In the genomic region with DNA sequence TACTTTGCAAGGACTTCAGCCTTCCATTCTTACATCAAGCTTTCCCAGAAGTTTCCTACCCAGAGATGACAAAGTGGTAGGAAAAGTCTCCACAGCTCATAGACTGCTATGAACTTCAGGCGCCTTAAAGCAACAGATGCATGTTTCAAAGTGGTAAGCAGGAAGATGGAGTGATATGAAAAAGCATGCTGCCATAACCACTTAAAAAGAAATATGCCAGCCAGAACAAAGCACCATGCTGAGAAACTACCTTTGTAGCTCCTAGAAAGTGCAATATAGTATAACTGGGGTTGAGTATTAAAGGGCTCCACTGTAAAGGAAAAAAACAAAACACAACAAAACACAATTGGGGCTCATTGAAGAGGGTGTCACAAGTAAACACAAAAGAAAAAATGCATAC, we compare ENCODE assay signal across 30 cellular contexts.
DNase-seq lines count a peak whose midpoint lies in the region; ATAC-seq, FAIRE-seq and TF ChIP-seq lines count a peak whose summit lies in the region.
"Had no signal": no experiment of that assay in that cellular context is flagged by ENCODE, and none has a peak within 500 bp of the region (broad histone marks: within the 10 kb centered on the region; RNA-seq: fewer than 3 reads in every experiment).

No MANE protein-coding gene starts in this region.

- no peak overlapping the region for H2AFZ ChIP-seq in DND-41 (ENCODE audit: low read depth, low read length)

- intact Hi-C loops in pancreas (cut with DNase I) = no loop called here

- DNase-seq in DND-41 = peak; percentile 41
- peak; percentile 89 for DNase-seq in Jurkat, Clone E6-1 (ENCODE audit: low read depth, low spot score)
- peak; percentile 53 for DNase-seq in SK-N-DZ (ENCODE audit: low spot score)
- no peak for DNase-seq in pancreas
- no peak for DNase-seq in ACHN
- DNase-seq in frontal cortex (ENCODE audit: low spot score in 2 of 2) = no peak
- DNase-seq: 8988T; AML-193; BE2C; C1 segment of cervical spinal cord; Caco-2; Calu3; CD4-positive, alpha-beta memory T cell; CD4-positive, alpha-beta T cell; CD8-positive, alpha-beta memory T cell; CD8-positive, alpha-beta T cell; COR-L47; DMS 273 treated with DMSO at 0.1 percent for 48 hours; DMS153; DMS53; DMS79; DMS79 treated with DMSO at 0.1 percent for 48 hours; EL had no signal

- H3K4me2 ChIP-seq in DND-41 (ENCODE audit: insufficient read depth, low read length) = no peak overlapping the region
- H3K4me2 ChIP-seq: A549; BLaER1; BLaER1 treated with 17β-estradiol and CSF1 and Interleukin-3, amounts not matched to agents 10 nM and 100 nM had no signal

- H3K27ac ChIP-seq in DND-41 (ENCODE audit: low read length) (no peak overlapping the region; the same call in 1 of the 2 replicates), pancreas (no peak overlapping the region)
- H3K27ac ChIP-seq: 22Rv1; A549; BLaER1; BLaER1 treated with 17β-estradiol and CSF1 and Interleukin-3, amounts not matched to agents 10 nM and 100 nM; C4-2B had no signal

- H3K27me3 ChIP-seq in DND-41 (ENCODE audit: insufficient read depth, low read length, poor library complexity) = no peaks in the 10 kb centered on the region
- no peaks in the 10 kb centered on the region for H3K27me3 ChIP-seq in pancreas
- H3K27me3 ChIP-seq: BE2C; BLaER1; BLaER1 treated with 17β-estradiol and CSF1 and Interleukin-3, amounts not matched to agents 10 nM and 100 nM had no signal

- H3K9ac ChIP-seq in DND-41 (ENCODE audit: low read depth, low read length) = no peak overlapping the region
- H3K9ac ChIP-seq: BLaER1; BLaER1 treated with 17β-estradiol and CSF1 and Interleukin-3, amounts not matched to agents 10 nM and 100 nM had no signal

- H3K4me3 ChIP-seq in DND-41 (ENCODE audit: low read depth in 1 of 2, low read length in 2 of 2) (no peak overlapping the region), pancreas (no peak overlapping the region)
- H3K4me3 ChIP-seq in Jurkat, Clone E6-1 (ENCODE audit: low read length) = no peak overlapping the region
- H3K4me3 ChIP-seq: A549; BLaER1; BLaER1 treated with 17β-estradiol and CSF1 and Interleukin-3, amounts not matched to agents 10 nM and 100 nM had no signal

- ATAC-seq in DND-41 (ENCODE audit: insufficient read depth, low read depth) (peak; percentile 97), pancreas (no peak)
- ATAC-seq: A549; CD8-positive, alpha-beta T cell had no signal

- peaks cover 95% of the 10 kb centered on the region for H3K36me3 ChIP-seq in DND-41 (ENCODE audit: insufficient read depth, low read length)
- H3K36me3 ChIP-seq in pancreas = no peaks in the 10 kb centered on the region
- H3K36me3 ChIP-seq: BE2C, BLaER1 had no signal

- FAIRE-seq in pancreas (lab: Jason Lieb, UNC) (no peak), frontal cortex (lab: Jason Lieb, UNC) (no peak)
- FAIRE-seq: A204.1, A549, D721Med had no signal

- no peaks in the 10 kb centered on the region for H4K20me1 ChIP-seq in DND-41 (ENCODE audit: insufficient read depth, low read length)
- H4K20me1 ChIP-seq: BLaER1; BLaER1 treated with 17β-estradiol and CSF1 and Interleukin-3, amounts not matched to agents 10 nM and 100 nM had no signal

- in situ Hi-C loops in ACHN (cut with HindIII; ENCODE audit: low pct_ligation_motif_present, low pct_unique_long_range_greater_than_20kb, low sequenced_read_pairs) = no loop called here

- no peak for TF ChIP-seq CTCF in DND-41 (IDR thresholded peaks at IDR 0.05; ENCODE audit: borderline replicate concordance, extremely low read depth, low read length, poor library complexity, severe bottlenecking)
- TF ChIP-seq CTCF in pancreas (IDR thresholded peaks at IDR 0.05) = no peak

- H3K79me2 ChIP-seq in DND-41 (ENCODE audit: insufficient read depth, low read length) = no peaks in the 10 kb centered on the region

- WGBS in pancreas, 2 donors = 90 to 92% methylated on average over 1 of the region's 1 CpG

- H3K9me3 ChIP-seq in DND-41 (ENCODE audit: insufficient read depth, low read length, severe bottlenecking) (no peaks in the 10 kb centered on the region), pancreas (no peaks in the 10 kb centered on the region)
- H3K9me3 ChIP-seq: A549; BE2C; BLaER1; BLaER1 treated with 17β-estradiol and CSF1 and Interleukin-3, amounts not matched to agents 10 nM and 100 nM; Caco-2 had no signal

- H3K4me1 ChIP-seq in DND-41 (ENCODE audit: insufficient read depth, low read length) (peaks cover 19% of the 10 kb centered on the region), pancreas (no peaks in the 10 kb centered on the region)
- H3K4me1 ChIP-seq: A549, BE2C, BLaER1, Caco-2 had no signal

Comparison
In these comparisons a context has a peak if more than half of its experiments do, and no peak if none do; other contexts are left out.
1. DNase-seq: peak in DND-41 (single experiment), Jurkat, Clone E6-1 (single experiment) and SK-N-DZ (single experiment); none in pancreas (0 of 6), ACHN (single experiment) and frontal cortex (0 of 2).